In the genomic region with DNA sequence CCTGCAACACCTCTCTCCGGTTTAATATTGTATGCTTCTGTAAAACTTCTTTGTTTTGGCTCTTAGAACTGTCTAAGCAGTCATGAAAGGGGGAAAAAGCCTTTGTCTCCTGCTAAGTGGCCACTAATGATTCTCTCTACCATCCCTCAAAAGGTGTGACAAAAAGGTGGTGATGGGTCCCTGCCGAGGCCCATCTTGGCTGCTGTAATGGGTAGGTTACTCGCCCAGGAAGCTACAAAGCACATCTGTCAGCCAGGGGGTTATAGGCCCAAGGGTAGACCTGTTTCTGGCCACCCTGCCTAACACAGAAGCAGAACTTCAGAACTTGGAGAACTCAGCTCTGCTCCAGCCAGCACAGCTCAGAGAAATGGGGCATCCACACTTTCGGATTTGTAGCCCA, we compare ENCODE assay signal across 9 cellular contexts. TPM values are rescaled to one million over a fixed set of nuclear protein-coding genes. Genes with fewer than 3 reads are reported as not detected.
DNase-seq lines count a peak whose midpoint lies in the region; ATAC-seq and TF ChIP-seq lines count a peak whose summit lies in the region.
"Had no signal": no experiment of that assay in that cellular context is flagged by ENCODE, and none has a peak within 500 bp of the region (broad histone marks: within the 10 kb centered on the region; RNA-seq: fewer than 3 reads in every experiment).

No MANE protein-coding gene starts in this region.

- H2AFZ ChIP-seq in smooth muscle cell (ENCODE audit: low read depth) = peak overlapping the region; percentile 50

- no peak for ATAC-seq in activated T-helper 17 cell treated with anti-CD3 and anti-CD28 coated beads, Interleukin-2, amount 50 U/mL, for 72 hours (replicated peaks)
- no peak for ATAC-seq in HG03196 (IDR thresholded peaks at IDR 0.05; ENCODE audit: unreplicated experiment)

- H3K4me3 ChIP-seq in HUES6 (ENCODE audit: low read depth, low read length) (peak overlapping the region; percentile 69), iPS-11a (ENCODE audit: low read depth, low read length) (peak overlapping the region; percentile 84), smooth muscle cell (peak overlapping the region; percentile 85)

- H3K27ac ChIP-seq in HUES6 (ENCODE audit: low read depth, low read length) (no peak overlapping the region; the same call in 1 of the 2 replicates), smooth muscle cell (ENCODE audit: low read depth) (peak overlapping the region; percentile 51)
- H3K27ac ChIP-seq: cardiac muscle cell had no signal

- peaks cover 33% of the 10 kb centered on the region for H3K4me1 Mint-ChIP-seq in activated T-helper 17 cell treated with anti-CD3 and anti-CD28 coated beads, Interleukin-2, amount 50 U/mL, for 72 hours

- H3K27ac Mint-ChIP-seq in activated T-helper 17 cell treated with anti-CD3 and anti-CD28 coated beads, Interleukin-2, amount 50 U/mL, for 72 hours = no peak overlapping the region

- no peaks in the 10 kb centered on the region for H3K36me3 Mint-ChIP-seq in activated T-helper 17 cell treated with anti-CD3 and anti-CD28 coated beads, Interleukin-2, amount 50 U/mL, for 72 hours (ENCODE audit: low read depth)

- peaks cover 60% of the 10 kb centered on the region for H3K79me2 ChIP-seq in smooth muscle cell (ENCODE audit: low read depth)

- peaks cover 3% of the 10 kb centered on the region for H3K27me3 Mint-ChIP-seq in activated T-helper 17 cell treated with anti-CD3 and anti-CD28 coated beads, Interleukin-2, amount 50 U/mL, for 72 hours

- H3K4me2 ChIP-seq in smooth muscle cell = peak overlapping the region; percentile 86

- peaks cover 20% of the 10 kb centered on the region for H3K4me1 ChIP-seq in HUES6 (ENCODE audit: control insufficient read depth, insufficient read depth, low read length)
- H3K4me1 ChIP-seq in smooth muscle cell (ENCODE audit: low read depth) = peaks cover 6% of the 10 kb centered on the region

- WGBS in smooth muscle cell (ENCODE audit: low lambda C conversion rate) = 62% methylated on average over 4 of the region's 4 CpGs

- peaks cover 51% of the 10 kb centered on the region for H4K20me1 ChIP-seq in smooth muscle cell (ENCODE audit: low read depth)

- no peaks in the 10 kb centered on the region for H3K9me3 Mint-ChIP-seq in activated T-helper 17 cell treated with anti-CD3 and anti-CD28 coated beads, Interleukin-2, amount 50 U/mL, for 72 hours

- H3K36me3 ChIP-seq in HUES6 (ENCODE audit: control insufficient read depth, insufficient read depth, low read length) = no peaks in the 10 kb centered on the region
- H3K36me3 ChIP-seq in smooth muscle cell (ENCODE audit: low read depth) = no peaks in the 10 kb centered on the region
- H3K36me3 ChIP-seq: cardiac muscle cell had no signal

- no peak for TF ChIP-seq CTCF in smooth muscle cell (IDR thresholded peaks at IDR 0.05; ENCODE audit: borderline replicate concordance, insufficient read depth, poor library complexity, severe bottlenecking)
- no peak for TF ChIP-seq CTCF in GM10266 (IDR thresholded peaks at IDR 0.05; ENCODE audit: control insufficient read depth, insufficient read depth, low read depth, missing control alignments)

- H3K4me3 Mint-ChIP-seq in activated T-helper 17 cell treated with anti-CD3 and anti-CD28 coated beads, Interleukin-2, amount 50 U/mL, for 72 hours = peak overlapping the region; percentile 90

- no peaks in the 10 kb centered on the region for H3K27me3 ChIP-seq in HUES6 (ENCODE audit: control insufficient read depth, insufficient read depth, low read length)
- H3K27me3 ChIP-seq in smooth muscle cell (ENCODE audit: low read depth) = no peaks in the 10 kb centered on the region
- H3K27me3 ChIP-seq: cardiac muscle cell had no signal

- H3K9me3 ChIP-seq in HUES6 (ENCODE audit: control insufficient read depth, insufficient read depth, low read depth, low read length) = no peaks in the 10 kb centered on the region
- H3K9me3 ChIP-seq in smooth muscle cell (replicated peaks; ENCODE audit: low read depth) = no peaks in the 10 kb centered on the region

- H3K9ac ChIP-seq in HUES6 (ENCODE audit: low read length) (peak overlapping the region; percentile 73), smooth muscle cell (ENCODE audit: low read depth) (peak overlapping the region; percentile 88)

- no peak for DNase-seq in smooth muscle cell (lab: John Stamatoyannopoulos, UW; ENCODE audit: unreplicated experiment)
- DNase-seq in activated effector memory CD4-positive, alpha-beta T cell treated with anti-CD3 and anti-CD28 coated beads, Interleukin-2, amount 50 U/mL, for 16 hours = no peak
- DNase-seq in GM10266 (ENCODE audit: extremely low spot score) = no peak
- no peak for DNase-seq in dermis blood vessel endothelial cell

- H3F3A ChIP-seq in smooth muscle cell (ENCODE audit: low read depth) = no peaks in the 10 kb centered on the region

RNA-seq across cellular contexts. Expression of a gene that starts 1.6 kb away (rescaled TPM):
- total RNA-seq in activated T-helper 17 cell treated with anti-CD3 and anti-CD28 coated beads, Interleukin-2, amount 50 U/mL, for 72 hours = 10 to 100 TPM; 12.5 to 12.9 TPM
- 13.3 and 21.0 TPM in 2 replicates for total RNA-seq in smooth muscle cell
- 29.4 and 29.5 TPM in 2 replicates for polyA plus RNA-seq in smooth muscle cell
- 9.2 and 14.7 TPM in 2 replicates for total RNA-seq in dermis blood vessel endothelial cell

RNA-seq across cellular contexts. Expression of a gene that starts 1.9 kb away (rescaled TPM):
- total RNA-seq in activated T-helper 17 cell treated with anti-CD3 and anti-CD28 coated beads, Interleukin-2, amount 50 U/mL, for 72 hours = not detected
- total RNA-seq in smooth muscle cell (0.13 TPM in 1 of 2 replicates, not detected in the other), dermis blood vessel endothelial cell (not detected in 2 replicates)
- polyA plus RNA-seq in smooth muscle cell = 0.31 TPM in 1 of 2 replicates, not detected in the other
